Comparison of ENCODE assay signal across 1 cellular context in the genomic region with DNA sequence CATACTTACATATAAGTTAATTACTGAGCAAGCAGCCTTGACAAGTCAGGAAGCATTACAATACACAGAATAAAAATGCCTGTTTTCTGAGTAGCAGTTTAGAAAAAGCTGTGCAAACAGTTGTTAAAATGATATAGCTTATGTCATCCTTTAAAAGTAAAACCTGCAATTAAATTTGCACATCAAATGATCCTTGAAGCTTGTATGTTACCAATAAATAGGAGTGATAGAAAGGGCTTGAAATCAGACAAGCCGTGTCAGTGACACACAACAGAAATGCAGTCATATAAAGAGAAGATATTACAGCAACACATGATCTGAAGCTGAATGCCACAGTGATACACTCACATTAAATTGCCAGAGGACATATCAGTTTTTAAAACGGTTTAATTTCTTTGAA.
TF ChIP-seq lines count a peak whose summit lies in the region.

No MANE protein-coding gene starts in this region.

TF ChIP-seq in GM12878, 131 proteins besides CTCF, POLR2A, EP300 and RAD21 (continued from another document):
- TF ChIP-seq ZBTB11 (CRISPR knock-in tag; IDR thresholded peaks at IDR 0.05) = no peak
- TF ChIP-seq EZH2 (IDR thresholded peaks at IDR 0.05; ENCODE audit: borderline replicate concordance, control insufficient read depth, low read depth, low read length) = no peak
- no peak for TF ChIP-seq NR2F1 (conservative IDR thresholded peaks at IDR 0.05)
- TF ChIP-seq SRF (IDR thresholded peaks at IDR 0.05; ENCODE audit: low read depth in 2 of 2, low read length in 2 of 2) = no peak
- no peak for TF ChIP-seq SIN3A (IDR thresholded peaks at IDR 0.05; ENCODE audit: low read depth, low read length)
- TF ChIP-seq HDGF (IDR thresholded peaks at IDR 0.05) = no peak
- no peak for TF ChIP-seq STAT3 (IDR thresholded peaks at IDR 0.05; ENCODE audit: low read depth, low read length)
TF ChIP-seq in GM12878: peak in this region for 0.
